ENCODE assay signal across 22 cellular contexts in the genomic region with DNA sequence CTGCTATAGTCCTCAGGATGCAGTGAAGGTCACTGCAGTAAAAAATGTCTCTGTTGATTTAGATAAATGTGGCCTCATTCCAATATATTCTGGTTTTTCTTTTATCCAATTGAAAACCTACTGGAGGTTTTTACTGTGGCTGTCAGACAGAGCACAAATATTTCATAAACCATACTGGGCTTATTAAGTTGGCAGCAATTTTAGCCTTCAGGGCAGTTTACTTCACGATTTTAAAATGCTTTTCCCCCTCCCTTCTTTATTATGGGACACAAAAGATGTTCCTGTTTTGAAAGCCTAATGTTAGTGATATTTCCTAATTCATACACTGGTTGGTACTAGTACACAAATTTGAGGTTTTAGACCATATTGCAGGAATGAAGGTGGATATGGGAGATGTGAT.
"Had no signal": no experiment of that assay in that cellular context is flagged by ENCODE, and none has a peak within 500 bp of the region (broad histone marks: within the 10 kb centered on the region; RNA-seq: fewer than 3 reads in every experiment).

No MANE protein-coding gene starts in this region.

- H3K27ac ChIP-seq: KMS-11, RWPE1, SJCRH30 had no signal

- H3K27me3 Mint-ChIP-seq: IgD-negative memory B cell had no signal

- H3K36me3 ChIP-seq: SJCRH30 had no signal

- H3K9ac ChIP-seq: KMS-11 had no signal

- H3K4me3 Mint-ChIP-seq: IgD-negative memory B cell had no signal

- H3K4me1 ChIP-seq: SJCRH30 had no signal

- H3K9me3 ChIP-seq: SJCRH30 had no signal

- H3K27me3 ChIP-seq: SJCRH30 had no signal

- H3K27ac Mint-ChIP-seq: IgD-negative memory B cell had no signal

- H3K4me3 ChIP-seq: K562, SJCRH30 had no signal

- DNase-seq: Kasumi-1, MV-4-11, NCI-H1048, NCI-H1105, NCI-H1417, NCI-H146, NCI-H1694 treated with DMSO at 0.1 percent for 48 hours, NCI-H1930, NCI-H2081, NCI-H2171, NCI-H226, NCI-H446, NCI-H510A, NCI-H524 treated with DMSO at 0.1 percent for 48 hours, NCI-H69, NCI-H774, SHP77, SJCRH30 had no signal
